8 cellular contexts compared by ENCODE assay signal in genomic region chr10:33193057-33193866, GRCh38.
DNase-seq lines count a peak whose midpoint lies in the region; ATAC-seq and TF ChIP-seq lines count a peak whose summit lies in the region.

No MANE protein-coding gene starts in this region.

- H3K27ac Mint-ChIP-seq in activated CD4-positive, alpha-beta T cell treated with anti-CD3 and anti-CD28 coated beads for 36 hours: no peak overlapping the region

- H3K36me3 Mint-ChIP-seq in activated CD4-positive, alpha-beta T cell treated with anti-CD3 and anti-CD28 coated beads for 36 hours (ENCODE audit: low read depth): no peaks in the 10 kb centered on the region

- CTCF ChIA-PET in activated CD4-positive, alpha-beta T cell treated with anti-CD3 and anti-CD28 coated beads for 36 hours (lab: Charles Lee): interaction anchor here (0.6 to 2.5 kb wide), 49 partner anchors 8 to 1694 kb away, joined by 3 to 23 read pairs (median 3); partner anchors contain the start of gene NRP1

- TF ChIP-seq CTCF in colonic mucosa (IDR thresholded peaks at IDR 0.05) (peak; percentile 72), left lung (IDR thresholded peaks at IDR 0.05) (peak; percentile 64 to 73)

- H3K4me1 ChIP-seq in colonic mucosa (peaks cover 5% of the 10 kb centered on the region), left lung (peaks cover 28 to 45% of the 10 kb centered on the region in 2 donors)

- no peak overlapping the region for H3K4me3 Mint-ChIP-seq in activated CD4-positive, alpha-beta T cell treated with anti-CD3 and anti-CD28 coated beads for 36 hours

- H3K9me3 ChIP-seq in colonic mucosa (no peaks in the 10 kb centered on the region), left lung (no peaks in the 10 kb centered on the region)

- no peaks in the 10 kb centered on the region for H3K27me3 ChIP-seq in colonic mucosa
- no peaks in the 10 kb centered on the region for H3K27me3 ChIP-seq in left lung

- H3K4me3 ChIP-seq in colonic mucosa (no peak overlapping the region), left lung (no peak overlapping the region)

- POLR2A ChIA-PET in activated CD4-positive, alpha-beta T cell treated with anti-CD3 and anti-CD28 coated beads for 36 hours (lab: Charles Lee): interaction anchor here (0.5 to 0.9 kb wide), 2 partner anchors 54 to 77 kb away, joined by 3 read pairs; no protein-coding TSS in a partner anchor

- ATAC-seq in HG02973 (IDR thresholded peaks at IDR 0.05; ENCODE audit: unreplicated experiment): peak; percentile 93
- ATAC-seq in activated CD4-positive, alpha-beta T cell treated with anti-CD3 and anti-CD28 coated beads for 36 hours: peak; percentile 88
- ATAC-seq in left lung: peak; percentile 90

- no peak overlapping the region for H3K9ac ChIP-seq in colonic mucosa (ENCODE audit: low read depth in 2 of 2, low read length in 2 of 2)

- H3K4me1 Mint-ChIP-seq in activated CD4-positive, alpha-beta T cell treated with anti-CD3 and anti-CD28 coated beads for 36 hours: no peaks in the 10 kb centered on the region

- intact Hi-C loops in activated CD4-positive, alpha-beta T cell treated with anti-CD3 and anti-CD28 coated beads for 36 hours (cut with DNase I, micrococcal nuclease): loop anchor here (1.0 to 5.0 kb wide), 4 partner anchors 137 to 1445 kb away; no protein-coding TSS in a partner anchor
- intact Hi-C loops in colonic mucosa (cut with DNase I): loop anchor here (10.0 kb wide), 2 partner anchors 142 to 1442 kb away; partner anchors contain the start of gene NRP1
- intact Hi-C loops in left lung (cut with DNase I): no loop called here

- H3K27ac ChIP-seq in colonic mucosa (no peak overlapping the region), left lung (peak overlapping the region; percentile 41 to 58)

- no peaks in the 10 kb centered on the region for H3K9me3 Mint-ChIP-seq in activated CD4-positive, alpha-beta T cell treated with anti-CD3 and anti-CD28 coated beads for 36 hours (ENCODE audit: low read depth)

- DNase-seq in SIG-M5 treated with dmso at 0.1 percent for 504 hours (lab: John Stamatoyannopoulos, UW; ENCODE audit: unreplicated experiment): peak; percentile 80
- no peak for DNase-seq in SIG-M5 (lab: John Stamatoyannopoulos, UW)
- peak; percentile 75 for DNase-seq in NCI-H2227 (lab: John Stamatoyannopoulos, UW; ENCODE audit: unreplicated experiment)
- DNase-seq in activated CD4-positive, alpha-beta T cell treated with anti-CD3 and anti-CD28 coated beads for 36 hours: peak; percentile 88
- DNase-seq in colonic mucosa: peak; percentile 86
- DNase-seq in left lung: peak in 1 of 2 donors; percentile 79
- DNase-seq in stimulated activated CD4-positive, alpha-beta T cell treated with anti-CD3 and anti-CD28 coated beads, Interleukin-4, amount 100 ng/mL, for 24 hours: peak; percentile 84

- peaks cover 26% of the 10 kb centered on the region for H3K27me3 Mint-ChIP-seq in activated CD4-positive, alpha-beta T cell treated with anti-CD3 and anti-CD28 coated beads for 36 hours

- no peaks in the 10 kb centered on the region for H3K36me3 ChIP-seq in colonic mucosa
- peaks cover 0 to 8% of the 10 kb centered on the region in 2 donors for H3K36me3 ChIP-seq in left lung

Comparison
In these comparisons a context has a peak if more than half of its experiments do, and no peak if none do; other contexts are left out.
1. intact Hi-C loops: an anchor here in activated CD4-positive, alpha-beta T cell treated with anti-CD3 and anti-CD28 coated beads for 36 hours (1.0 to 5.0 kb wide) and colonic mucosa (10.0 kb wide); none called in left lung.